In the genomic region with DNA sequence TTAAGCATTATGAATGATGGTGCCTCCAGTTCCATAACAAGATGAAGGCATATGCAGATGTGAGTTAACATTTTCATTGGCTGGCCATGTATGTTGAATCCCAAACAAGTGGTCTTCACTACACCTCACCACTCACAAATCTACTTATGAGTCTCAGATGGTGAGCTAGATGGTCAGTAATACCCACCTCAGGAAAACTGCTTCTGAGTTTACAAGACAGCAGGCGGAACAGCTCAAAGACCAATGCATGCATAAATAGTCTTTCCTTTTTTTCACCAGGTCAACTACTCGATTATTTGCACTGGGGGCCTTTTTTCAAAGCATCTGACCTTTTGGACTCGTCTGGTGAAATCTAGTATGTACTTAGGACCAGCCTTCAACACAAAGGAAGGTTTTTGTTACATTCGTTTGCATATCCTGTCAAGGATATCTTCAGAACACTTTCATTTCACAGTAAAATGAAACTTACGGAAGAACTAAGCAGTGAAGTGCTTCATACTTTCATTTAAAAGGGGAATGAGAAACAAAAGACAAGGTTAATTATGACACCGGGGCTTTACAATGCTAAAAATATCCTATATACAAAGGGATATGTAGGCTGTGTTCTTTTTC, we compare ENCODE assay signal across 12 cellular contexts. TPM values are rescaled to one million over a fixed set of nuclear protein-coding genes. Genes with fewer than 3 reads are reported as not detected.
DNase-seq lines count a peak whose midpoint lies in the region; ATAC-seq and TF ChIP-seq lines count a peak whose summit lies in the region.
"Had no signal": no experiment of that assay in that cellular context is flagged by ENCODE, and none has a peak within 500 bp of the region (broad histone marks: within the 10 kb centered on the region; RNA-seq: fewer than 3 reads in every experiment).

No MANE protein-coding gene starts in this region.

- CTCF ChIA-PET in RWPE1 (lab: Yijun Ruan, JAX), result no interaction called here

- WGBS in gastroesophageal sphincter (ENCODE audit: low coverage in 1 of 2), 2 donors, result 9 to 34% methylated on average over 4 of the region's 6 CpGs

- H3K27ac Mint-ChIP-seq in naive B cell, result peak overlapping the region; percentile 56 to 97 (median 85)

- H3K4me3 Mint-ChIP-seq in naive B cell, result peak overlapping the region in 7 of 8 donors; percentile 17 to 83 (median 57)

- H3K4me1 Mint-ChIP-seq in naive B cell, result peaks cover 4 to 11% (median 10%) of the 10 kb centered on the region in 3 donors

- ATAC-seq in GM21723 (IDR thresholded peaks at IDR 0.05; ENCODE audit: unreplicated experiment) (peak; percentile 90), HG03520 (IDR thresholded peaks at IDR 0.05; ENCODE audit: unreplicated experiment) (peak; percentile 89), naive B cell (ENCODE audit: low read depth in 2 of 2) (peak; percentile 63 to 67), gastroesophageal sphincter (no peak)

- no peaks in the 10 kb centered on the region for H3K36me3 Mint-ChIP-seq in naive B cell

- no peaks in the 10 kb centered on the region for H3K27me3 ChIP-seq in gastroesophageal sphincter

- no peak overlapping the region for H3K27ac ChIP-seq in gastroesophageal sphincter
- no peak overlapping the region for H3K27ac ChIP-seq in RWPE1
- H3K27ac ChIP-seq: parathyroid adenoma had no signal

- peaks cover 0 to 3% (median 0%) of the 10 kb centered on the region in 7 donors for H3K9me3 Mint-ChIP-seq in naive B cell

- TF ChIP-seq EP300 in gastroesophageal sphincter (IDR thresholded peaks at IDR 0.05), result no peak

- no peak for TF ChIP-seq POLR2A in gastroesophageal sphincter (IDR thresholded peaks at IDR 0.05)

- H3K27me3 Mint-ChIP-seq in naive B cell, result no peaks in the 10 kb centered on the region

- no peaks in the 10 kb centered on the region for H3K4me1 ChIP-seq in gastroesophageal sphincter
- H3K4me1 ChIP-seq: parathyroid adenoma had no signal

- DNase-seq in NCI-H526 (lab: John Stamatoyannopoulos, UW), result peak; percentile 12 to 37
- DNase-seq in NCI-H526 treated with DMSO at 0.1 percent for 48 hours (lab: John Stamatoyannopoulos, UW), result no peak
- no peak for DNase-seq in naive B cell
- no peak for DNase-seq in RWPE1 (ENCODE audit: low spot score)
- DNase-seq in NCI-H1105 treated with DMSO at 0.1 percent for 48 hours (lab: John Stamatoyannopoulos, UW), result no peak
- DNase-seq: ACHN, foreskin melanocyte had no signal

- no peak for TF ChIP-seq CTCF in gastroesophageal sphincter (IDR thresholded peaks at IDR 0.05)
- TF ChIP-seq CTCF in RWPE1 (conservative IDR thresholded peaks at IDR 0.05; ENCODE audit: low read depth), result no peak

- POLR2A ChIA-PET in RWPE1 (lab: Yijun Ruan, JAX; ENCODE audit: low non-redundant PET), result no interaction called here

- no peaks in the 10 kb centered on the region for H3K36me3 ChIP-seq in gastroesophageal sphincter

- peak overlapping the region in 1 of 2 donors; percentile 8 for H3K4me3 ChIP-seq in gastroesophageal sphincter

- H3K9me3 ChIP-seq in gastroesophageal sphincter, result no peaks in the 10 kb centered on the region

RNA-seq across cellular contexts. Expression of a gene that starts 23.1 kb away (rescaled TPM):
- 10 to 100 TPM in 5 of 6 donors, 1 to 10 TPM in 1; 7.4 to 50.2 (median 30.3) TPM for polyA plus RNA-seq in naive B cell (ENCODE audit: low read depth in 6 of 6)
- 1 to 10 TPM in 1 of 4 donors, under 1 TPM in 3; 0.27 to 1.3 (median 0.49) TPM for total RNA-seq in gastroesophageal sphincter
- total RNA-seq: RPMI7951 had no signal

RNA-seq across cellular contexts. Expression of a gene that starts 52.6 kb away (rescaled TPM):
- polyA plus RNA-seq in naive B cell (ENCODE audit: low read depth in 6 of 6), result 100 to 1,000 TPM in 1 of 6 donors, 10 to 100 TPM in 5; 59.7 to 133 (median 62.8) TPM
- 10 to 100 TPM; 20.6 to 35.5 (median 33.6) TPM for total RNA-seq in gastroesophageal sphincter

Comparison
In these comparisons a context has a peak if more than half of its experiments do, and no peak if none do; other contexts are left out.
1. DNase-seq: peak in NCI-H526 (2 of 2); none in NCI-H526 treated with DMSO at 0.1 percent for 48 hours (single experiment), naive B cell (single experiment), RWPE1 (single experiment) and NCI-H1105 treated with DMSO at 0.1 percent for 48 hours (single experiment).